Comparison of ENCODE assay signal across 1 cellular context in the genomic region with DNA sequence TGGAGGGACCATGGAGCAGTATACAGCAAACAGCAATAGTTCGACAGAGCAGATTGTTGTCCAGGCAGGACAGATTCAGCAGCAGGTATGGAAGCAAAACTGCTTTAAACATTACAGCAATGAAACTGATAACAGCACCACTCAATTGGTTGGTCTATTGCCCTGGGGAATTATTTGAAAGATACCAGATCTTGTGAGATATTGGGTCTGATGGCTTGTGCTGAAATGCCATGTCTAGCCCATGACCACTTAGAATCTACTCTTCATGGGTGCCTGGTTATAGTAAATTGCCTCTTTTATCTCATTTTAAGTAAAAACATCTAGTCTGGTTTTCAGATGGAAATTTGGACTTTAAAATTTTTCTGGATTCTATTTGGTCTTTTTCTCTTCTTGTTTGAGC.
TF ChIP-seq lines count a peak whose summit lies in the region.

No MANE protein-coding gene starts in this region.

TF ChIP-seq in SK-N-SH treated with all-trans-retinoic acid at 6 μM for 48 hours, 23 proteins besides CTCF, POLR2A, EP300 and RAD21:
- TF ChIP-seq ZFP30 (CRISPR knock-in tag; IDR thresholded peaks at IDR 0.05) (no peak), GLIS3 (CRISPR knock-in tag; IDR thresholded peaks at IDR 0.05) (no peak), TCF4 (CRISPR knock-in tag; IDR thresholded peaks at IDR 0.05; ENCODE audit: borderline replicate concordance) (peak; percentile 47; the same call in 1 of the 2 replicates), RARB (CRISPR knock-in tag; IDR thresholded peaks at IDR 0.05) (no peak), SNAI2 (CRISPR knock-in tag; IDR thresholded peaks at IDR 0.05) (no peak)
